In genomic region chr9:104800068-104800785, GRCh38 we compare ENCODE assay signal across 31 cellular contexts.
"Had no signal": no experiment of that assay in that cellular context is flagged by ENCODE, and none has a peak within 500 bp of the region (broad histone marks: within the 10 kb centered on the region; RNA-seq: fewer than 3 reads in every experiment).

No MANE protein-coding gene starts in this region.

- FAIRE-seq: bronchial epithelial cell, TTC549 had no signal

- H3K9me3 ChIP-seq: ascending aorta had no signal

- H3K27ac ChIP-seq: ascending aorta, VCaP had no signal

- H3K4me1 ChIP-seq: ascending aorta had no signal

- H3K4me3 ChIP-seq: ascending aorta had no signal

- ATAC-seq: activated CD8-positive, alpha-beta T cell treated with anti-CD3 and anti-CD28 coated beads for 36 hours; activated naive CD4-positive, alpha-beta T cell treated with anti-CD3 and anti-CD28 coated beads, Interleukin-2, amount 50 U/mL, for 72 hours; activated T-cell treated with anti-CD3 and anti-CD28 coated beads, Interleukin-2, amount 50 U/mL, for 4 hours; activated T-cell treated with anti-CD3 and anti-CD28 coated beads, Interleukin-2, amount 50 U/mL, for 72 hours; activated T-helper 17 cell treated with anti-CD3 and anti-CD28 coated beads, Interleukin-2, amount 50 U/mL, for 72 hours had no signal

- DNase-seq: activated B cell treated with CpG ODN at 0.5 μM for 24 hours; activated CD4-positive, alpha-beta memory T cell treated with anti-CD3 and anti-CD28 coated beads for 36 hours; activated CD4-positive, alpha-beta T cell treated with anti-CD3 and anti-CD28 coated beads for 4 hours; activated CD4-positive, alpha-beta T cell treated with anti-CD3 and anti-CD28 coated beads, Interleukin-2, amount 10 ng/mL, durations not matched to agents 24 days and 14 days; activated CD4-positive, alpha-beta T cell treated with anti-CD3 and anti-CD28 coated beads, Interleukin-2, amount 50 U/mL, for 1 hour; activated CD4-positive, alpha-beta T cell treated with anti-CD3 and anti-CD28 coated beads, Interleukin-2, amount 50 U/mL, for 4 hours; activated CD4-positive, CD25-positive, alpha-beta regulatory T cell treated with anti-CD3 and anti-CD28 coated beads, Interleukin-2, amount 50 U/mL, for 72 hours; activated CD8-positive, alpha-beta memory T cell treated with anti-CD3 and anti-CD28 coated beads, Interleukin-2, amount 50 U/mL, for 4 hours; activated CD8-positive, alpha-beta T cell treated with anti-CD3 and anti-CD28 coated beads for 36 hours; activated effector memory CD4-positive, alpha-beta T cell treated with anti-CD3 and anti-CD28 coated beads, Interleukin-2, amount 50 U/mL, for 16 hours; activated gamma-delta T cell treated with Interleukin-2 at 50 U/mL for 16 hours; activated naive CD4-positive, alpha-beta T cell; activated naive CD4-positive, alpha-beta T cell treated with anti-CD3 and anti-CD28 coated beads for 36 hours; activated naive CD4-positive, alpha-beta T cell treated with anti-CD3 and anti-CD28 coated beads, Interleukin-2, amount 50 U/mL, for 16 hours; activated naive CD8-positive, alpha-beta T cell treated with anti-CD3 and anti-CD28 coated beads for 36 hours; activated T-cell treated with anti-CD3 and anti-CD28 coated beads for 4 hours; activated T-cell treated with anti-CD3 and anti-CD28 coated beads, Interleukin-2, amount 50 U/mL, for 1 hour; activated T-cell treated with anti-CD3 and anti-CD28 coated beads, Interleukin-2, amount 50 U/mL, for 4 hours; activated T-cell treated with anti-CD3 and anti-CD28 coated beads, Interleukin-2, amount 50 U/mL, for 72 hours; amygdala; anterior cingulate cortex; central memory CD4-positive, alpha-beta T cell; T-helper 1 cell; T-helper 2 cell; T-helper 9 cell had no signal

- H3K27me3 ChIP-seq: ascending aorta had no signal
